Comparison of ENCODE assay signal across 8 cellular contexts in the genomic region with DNA sequence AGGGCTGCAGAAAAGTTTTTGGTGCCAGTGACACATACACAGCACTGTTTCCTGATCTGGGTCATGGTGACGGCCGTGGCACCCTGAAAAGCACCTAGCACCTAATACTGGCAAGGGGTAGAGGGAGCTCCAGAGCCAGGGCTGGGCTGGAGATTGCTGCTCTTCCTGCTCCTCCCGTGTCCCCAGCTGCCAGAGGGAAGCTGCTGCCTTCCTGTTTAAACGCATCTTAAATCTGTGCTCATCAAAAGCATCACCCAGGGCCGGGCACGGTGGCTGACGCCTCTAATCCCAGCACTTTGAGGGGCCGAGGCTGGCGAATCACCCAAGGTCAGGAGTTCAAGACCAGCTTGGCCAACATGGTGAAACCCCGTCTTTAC.
DNase-seq lines count a peak whose midpoint lies in the region; ATAC-seq, FAIRE-seq and TF ChIP-seq lines count a peak whose summit lies in the region.

No MANE protein-coding gene starts in this region.

- FAIRE-seq in A549 (lab: Jason Lieb, UNC) (no peak), K562 (lab: Jason Lieb, UNC) (no peak)

- H3K4me3 ChIP-seq in A549: no peak overlapping the region
- no peak overlapping the region for H3K4me3 ChIP-seq in K562

- no peak for TF ChIP-seq POLR2A in A549 (IDR thresholded peaks at IDR 0.05; ENCODE audit: low read length)
- TF ChIP-seq POLR2A in K562 (conservative IDR thresholded peaks at IDR 0.05): no peak

- BruUV-seq in K562 (replicated peaks; lab: Mats Ljungman, UMichigan): no TSS peak

- in situ Hi-C loops in G401 (cut with HindIII; ENCODE audit: low sequenced_read_pairs): no loop called here
- in situ Hi-C loops in K562 (cut with MboI): no loop called here

- 30% methylated on average over 10 of the region's 10 CpGs for WGBS in A549 (ENCODE audit: missing lambda C conversion rate)
- WGBS in K562 (ENCODE audit: insufficient coverage, low coverage, missing lambda C conversion rate): 0% methylated on average over 10 of the region's 10 CpGs

- peaks cover 17% of the 10 kb centered on the region for H3K4me1 ChIP-seq in A549
- no peaks in the 10 kb centered on the region; a peak in 2 of 5 replicates for H3K4me1 ChIP-seq in K562 (replicated peaks in 1 of 2; ENCODE audit: control insufficient read depth in 2 of 2, insufficient read depth in 2 of 2, low read length in 2 of 2)

- TF ChIP-seq CTCF in A549 (IDR thresholded peaks at IDR 0.05): peak; percentile 59
- TF ChIP-seq CTCF in K562 (IDR thresholded peaks at IDR 0.05 in 2 of 3, conservative IDR thresholded peaks at IDR 0.05 in 1 of 3; ENCODE audit: insufficient read depth in 2 of 3, low read depth in 1 of 3, low read length in 3 of 3): peak in 1 of 3 experiments; percentile 23; a peak in 2 of 6 replicates

- H3K9me3 Mint-ChIP-seq in stimulated activated naive CD8-positive, alpha-beta T cell treated with anti-CD3 and anti-CD28 coated beads, Interleukin-15, amount 100 ng/mL, for 72 hours: no peaks in the 10 kb centered on the region

- H3K27me3 ChIP-seq in K562 (ENCODE audit: control insufficient read depth in 2 of 2, insufficient read depth in 2 of 2, low read length in 2 of 2): peaks cover 10 to 70% of the 10 kb centered on the region in 2 experiments; a peak in 4 of 5 replicates

- H3K79me2 ChIP-seq in K562 (ENCODE audit: control insufficient read depth, insufficient read depth, low read length): no peaks in the 10 kb centered on the region

- H3K27ac ChIP-seq in A549: peak overlapping the region in 1 of 2 experiments; percentile 42; a peak in 2 of 6 replicates
- no peak overlapping the region for H3K27ac ChIP-seq in K562 (ENCODE audit: extremely low read depth, low read depth, low read length)

- intact Hi-C loops in K562 (cut with micrococcal nuclease): loop anchor here (10.0 kb wide), 2 partner anchors 296 to 506 kb away; no protein-coding TSS in a partner anchor

- TF ChIP-seq EP300 in A549 (IDR thresholded peaks at IDR 0.05): no peak
- no peak for TF ChIP-seq EP300 in K562 (IDR thresholded peaks at IDR 0.05; ENCODE audit: low read length)

- peak; percentile 76 to 82 for TF ChIP-seq RAD21 in A549 (conservative IDR thresholded peaks at IDR 0.05 in 1 of 2, IDR thresholded peaks at IDR 0.05 in 1 of 2)
- peak; percentile 17 to 52; a peak in 3 of 4 replicates for TF ChIP-seq RAD21 in K562 (CRISPR knock-in tag; conservative IDR thresholded peaks at IDR 0.05 in 1 of 2, IDR thresholded peaks at IDR 0.05 in 1 of 2)

- H2AFZ ChIP-seq in K562 (ENCODE audit: low read depth, low read length): no peak overlapping the region

- H3K4me1 Mint-ChIP-seq in stimulated activated naive CD8-positive, alpha-beta T cell treated with anti-CD3 and anti-CD28 coated beads, Interleukin-15, amount 100 ng/mL, for 72 hours: peaks cover 36% of the 10 kb centered on the region

- H4K20me1 ChIP-seq in K562 (replicated peaks; ENCODE audit: control insufficient read depth, insufficient read depth, low read length): peaks cover 10% of the 10 kb centered on the region; the same call in 1 of the 2 replicates

- DNase-seq in A549 (ENCODE audit: low read depth in 1 of 2, low spot score in 1 of 2) (peak; percentile 75 to 76), G401 (ENCODE audit: low spot score) (peak; percentile 66), NCI-H1092 treated with DMSO at 0.1 percent for 48 hours (lab: John Stamatoyannopoulos, UW) (peak; percentile 20), K562 (ENCODE audit: extremely low read depth in 1 of 4, low spot score in 3 of 4) (no peak), islet precursor cell (peak; percentile 74), NCI-H128 (lab: John Stamatoyannopoulos, UW; ENCODE audit: unreplicated experiment) (no peak)
- DNase-seq in stimulated activated naive CD8-positive, alpha-beta T cell treated with anti-CD3 and anti-CD28 coated beads, Interleukin-15, amount 100 ng/mL, for 72 hours: no peak

- no peaks in the 10 kb centered on the region for H3K27me3 Mint-ChIP-seq in stimulated activated naive CD8-positive, alpha-beta T cell treated with anti-CD3 and anti-CD28 coated beads, Interleukin-15, amount 100 ng/mL, for 72 hours

- CTCF ChIA-PET in A549 (lab: Yijun Ruan, JAX) (interaction anchor here (0.6 to 7.7 kb wide), 48 partner anchors 9 to 353 kb away, joined by 3 to 94 read pairs (median 4); partner anchors contain the start of gene LYSMD4), K562 (lab: Yijun Ruan, JAX; ENCODE audit: low intra/inter-chr PET ratio) (no interaction called here)

- POLR2A ChIA-PET in A549 (lab: Yijun Ruan, JAX) (interaction anchor here (2.2 kb wide), 1 partner anchor 157 kb away, joined by 8 read pairs; the partner anchor contains the start of gene MEF2A), K562 (lab: Yijun Ruan, JAX) (interaction anchor here (1.6 kb wide), 1 partner anchor 158 kb away, joined by 3 read pairs; the partner anchor contains the start of gene LRRC28)

- no peak overlapping the region for H3K27ac Mint-ChIP-seq in stimulated activated naive CD8-positive, alpha-beta T cell treated with anti-CD3 and anti-CD28 coated beads, Interleukin-15, amount 100 ng/mL, for 72 hours

- no peak overlapping the region for H3K4me3 Mint-ChIP-seq in stimulated activated naive CD8-positive, alpha-beta T cell treated with anti-CD3 and anti-CD28 coated beads, Interleukin-15, amount 100 ng/mL, for 72 hours

- H3K9me3 ChIP-seq in A549: no peaks in the 10 kb centered on the region
- no peaks in the 10 kb centered on the region for H3K9me3 ChIP-seq in K562 (replicated peaks; ENCODE audit: control insufficient read depth, insufficient read depth, low read depth, low read length)

- ATAC-seq in A549 (peak; percentile 93 to 95), K562 (no peak)
- ATAC-seq in stimulated activated naive CD8-positive, alpha-beta T cell treated with anti-CD3 and anti-CD28 coated beads, Interleukin-15, amount 100 ng/mL, for 72 hours: peak; percentile 77
- no peak for ATAC-seq in activated CD4-positive, CD25-positive, alpha-beta regulatory T cell treated with anti-CD3 and anti-CD28 coated beads, Interleukin-2, amount 50 U/mL, for 24 hours

- no peak overlapping the region for H3K9ac ChIP-seq in K562 (ENCODE audit: insufficient read depth in 1 of 2, low read depth in 2 of 2, low read length in 2 of 2)

- H3K9me1 ChIP-seq in K562 (ENCODE audit: control insufficient read depth, insufficient read depth, low read length): no peaks in the 10 kb centered on the region

- H3K36me3 ChIP-seq in K562 (ENCODE audit: control insufficient read depth, insufficient read depth, low read length): no peaks in the 10 kb centered on the region

- H3K4me2 ChIP-seq in A549 (peak overlapping the region; percentile 32; the same call in 2 of the 3 replicates), K562 (ENCODE audit: insufficient read depth, low read length) (no peak overlapping the region)

TF ChIP-seq in A549, 52 proteins besides CTCF, POLR2A, EP300 and RAD21:
- TF ChIP-seq HMGXB4 (CRISPR knock-in tag; IDR thresholded peaks at IDR 0.05; ENCODE audit: borderline replicate concordance): no peak
- TF ChIP-seq BCL3 (IDR thresholded peaks at IDR 0.05): 0 out of 3 replicates have a peak, but pooled peaks have one; percentile 7
- TF ChIP-seq SMC3 (IDR thresholded peaks at IDR 0.05): peak; percentile 76

TF ChIP-seq in K562, 482 proteins besides CTCF, POLR2A, EP300 and RAD21 (continues in another document):
- TF ChIP-seq BDP1 (IDR thresholded peaks at IDR 0.05; ENCODE audit: insufficient read depth, insufficient read length): no peak
- TF ChIP-seq HDAC8 (tag; IDR thresholded peaks at IDR 0.05): no peak
- TF ChIP-seq ELF2 (CRISPR knock-in tag; IDR thresholded peaks at IDR 0.05): no peak
- no peak for TF ChIP-seq MYBL2 (IDR thresholded peaks at IDR 0.05; ENCODE audit: low read depth)
- no peak for TF ChIP-seq MYBL2 (CRISPR knock-in tag; IDR thresholded peaks at IDR 0.05; ENCODE audit: borderline replicate concordance)

Comparison
In these comparisons a context has a peak if more than half of its experiments do, and no peak if none do; other contexts are left out.
1. ATAC-seq: peak in A549 (2 of 2) and stimulated activated naive CD8-positive, alpha-beta T cell treated with anti-CD3 and anti-CD28 coated beads, Interleukin-15, amount 100 ng/mL, for 72 hours (single experiment); none in K562 (single experiment) and activated CD4-positive, CD25-positive, alpha-beta regulatory T cell treated with anti-CD3 and anti-CD28 coated beads, Interleukin-2, amount 50 U/mL, for 24 hours (0 of 2).
2. DNase-seq: peak in A549 (2 of 2), G401 (single experiment), NCI-H1092 treated with DMSO at 0.1 percent for 48 hours (single experiment) and islet precursor cell (single experiment); none in K562 (0 of 4), stimulated activated naive CD8-positive, alpha-beta T cell treated with anti-CD3 and anti-CD28 coated beads, Interleukin-15, amount 100 ng/mL, for 72 hours (0 of 2) and NCI-H128 (single experiment).
3. Of the 35 proteins assayed by ChIP-seq in both K562 and A549: peak only in K562: none; only in A549: SMC3; in both: RAD21; in neither: 32; mixed calls (peak in some experiments, not most) for 1.